9 cellular contexts compared by ENCODE assay signal in the genomic region with DNA sequence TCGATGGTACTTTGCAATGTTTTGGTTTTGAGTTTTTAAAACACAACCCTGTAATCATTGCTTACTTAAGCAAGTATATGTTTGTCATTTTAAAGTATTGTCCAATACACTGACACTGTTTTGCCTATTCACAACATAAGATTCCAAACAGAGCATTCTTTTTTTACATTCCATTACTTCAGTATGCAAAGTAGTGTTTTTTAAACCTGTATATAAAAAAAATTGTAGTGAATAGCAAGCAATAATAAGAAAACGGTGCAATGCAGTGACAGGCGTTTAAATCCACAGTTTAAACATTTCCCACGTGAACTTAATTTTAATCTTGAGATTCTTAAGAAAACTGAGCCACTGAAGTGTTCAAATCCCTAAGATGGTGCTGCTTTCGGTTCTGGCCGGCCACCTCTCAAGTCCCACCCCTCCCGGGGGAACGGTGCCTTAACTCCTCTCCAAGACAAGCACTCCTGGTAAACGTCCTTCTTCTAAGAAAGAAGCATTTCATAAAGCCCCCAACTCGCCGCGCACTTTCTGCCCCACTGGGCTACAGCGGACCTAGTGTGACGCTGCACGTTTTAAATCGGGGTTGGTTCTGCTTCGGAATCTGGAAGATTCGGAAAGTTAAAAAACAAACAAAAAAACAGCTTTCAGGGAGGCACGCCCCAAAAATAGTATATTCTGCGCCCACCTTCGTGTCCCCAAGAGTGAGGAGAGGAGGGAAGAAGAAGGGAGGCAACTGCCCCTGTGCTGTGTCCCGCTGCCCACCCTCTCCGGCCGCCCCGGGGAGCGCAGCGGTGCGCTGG. TPM values are rescaled to one million over a fixed set of nuclear protein-coding genes. Genes with fewer than 3 reads are reported as not detected.
DNase-seq lines count a peak whose midpoint lies in the region; ATAC-seq and TF ChIP-seq lines count a peak whose summit lies in the region.
"Had no signal": no experiment of that assay in that cellular context is flagged by ENCODE, and none has a peak within 500 bp of the region (broad histone marks: within the 10 kb centered on the region; RNA-seq: fewer than 3 reads in every experiment).

No MANE protein-coding gene starts in this region.

- H3K36me3 ChIP-seq in mesodermal cell (ENCODE audit: control insufficient read depth, insufficient read depth, low read length) (no peaks in the 10 kb centered on the region), urinary bladder (ENCODE audit: insufficient read depth) (no peaks in the 10 kb centered on the region)

- no peaks in the 10 kb centered on the region for H3K9me3 ChIP-seq in mesodermal cell (ENCODE audit: control insufficient read depth, low read length)

- H3K4me1 ChIP-seq in mesodermal cell (ENCODE audit: control insufficient read depth, insufficient read depth, low read length, poor library complexity, severe bottlenecking) (peaks cover 8% of the 10 kb centered on the region), urinary bladder (ENCODE audit: insufficient read depth) (peaks cover 2% of the 10 kb centered on the region)

- H3K27ac ChIP-seq in mesodermal cell (ENCODE audit: low read depth, low read length, severe bottlenecking) (no peak overlapping the region), urinary bladder (ENCODE audit: low read depth) (peak overlapping the region; percentile 70)

- H3K27ac Mint-ChIP-seq in activated T-cell treated with anti-CD3 and anti-CD28 coated beads, Interleukin-2, amount 50 U/mL, for 72 hours, result no peak overlapping the region
- H3K27ac Mint-ChIP-seq in activated T-cell treated with anti-CD3 and anti-CD28 coated beads, Interleukin-2, amount 50 U/mL, for 24 hours, result no peak overlapping the region
- no peak overlapping the region for H3K27ac Mint-ChIP-seq in endothelial cell (ENCODE audit: unreplicated experiment)
- H3K27ac Mint-ChIP-seq: CD8-positive, alpha-beta T cell had no signal

- 5 to 6% methylated on average over 15 of the region's 28 CpGs for WGBS in mesodermal cell (ENCODE audit: insufficient coverage in 2 of 2), 2 experiments
- WGBS in urinary bladder, result 6% methylated on average over 28 of the region's 28 CpGs

- H3K4me3 ChIP-seq in mesodermal cell (ENCODE audit: extremely low read depth, insufficient read depth, low read length, poor library complexity, severe bottlenecking) (peak overlapping the region; percentile 38), urinary bladder (ENCODE audit: low read depth, low read length) (peak overlapping the region; percentile 74)

- no peak for ATAC-seq in activated T-cell treated with anti-CD3 and anti-CD28 coated beads, Interleukin-2, amount 50 U/mL, for 72 hours (replicated peaks in 1 of 2)
- ATAC-seq in GM21423 (IDR thresholded peaks at IDR 0.05; ENCODE audit: unreplicated experiment), result no peak
- ATAC-seq: CD8-positive, alpha-beta T cell had no signal

- H3K9me3 Mint-ChIP-seq in activated T-cell treated with anti-CD3 and anti-CD28 coated beads, Interleukin-2, amount 50 U/mL, for 72 hours, result peaks cover 4 to 6% of the 10 kb centered on the region in 2 donors
- H3K9me3 Mint-ChIP-seq in activated T-cell treated with anti-CD3 and anti-CD28 coated beads, Interleukin-2, amount 50 U/mL, for 24 hours, result peaks cover 2% of the 10 kb centered on the region
- no peaks in the 10 kb centered on the region for H3K9me3 Mint-ChIP-seq in endothelial cell (ENCODE audit: unreplicated experiment)

- no peak for TF ChIP-seq CTCF in endothelial cell (IDR thresholded peaks at IDR 0.05; ENCODE audit: unreplicated experiment)

- peaks cover 7% of the 10 kb centered on the region for H3K4me1 Mint-ChIP-seq in activated T-cell treated with anti-CD3 and anti-CD28 coated beads, Interleukin-2, amount 50 U/mL, for 72 hours (ENCODE audit: low read depth)
- H3K4me1 Mint-ChIP-seq in activated T-cell treated with anti-CD3 and anti-CD28 coated beads, Interleukin-2, amount 50 U/mL, for 24 hours (ENCODE audit: low read depth), result peaks cover 3% of the 10 kb centered on the region
- peaks cover 3% of the 10 kb centered on the region for H3K4me1 Mint-ChIP-seq in endothelial cell (ENCODE audit: unreplicated experiment)

- DNase-seq in activated T-cell treated with anti-CD3 and anti-CD28 coated beads, Interleukin-2, amount 50 U/mL, for 72 hours, result no peak
- DNase-seq in activated T-cell treated with anti-CD3 and anti-CD28 coated beads, Interleukin-2, amount 50 U/mL, for 24 hours, result no peak
- DNase-seq in endothelial cell (ENCODE audit: low spot score) (peak; percentile 13), NCI-H1694 treated with DMSO at 0.1 percent for 48 hours (lab: John Stamatoyannopoulos, UW) (no peak), RPMI8226 (no peak)
- DNase-seq: CD8-positive, alpha-beta T cell had no signal

- peaks cover 2 to 4% of the 10 kb centered on the region in 2 donors for H3K36me3 Mint-ChIP-seq in activated T-cell treated with anti-CD3 and anti-CD28 coated beads, Interleukin-2, amount 50 U/mL, for 72 hours (ENCODE audit: insufficient read depth in 2 of 2)
- H3K36me3 Mint-ChIP-seq in activated T-cell treated with anti-CD3 and anti-CD28 coated beads, Interleukin-2, amount 50 U/mL, for 24 hours (ENCODE audit: low read depth), result no peaks in the 10 kb centered on the region
- peaks cover 3% of the 10 kb centered on the region for H3K36me3 Mint-ChIP-seq in endothelial cell (ENCODE audit: low read depth, unreplicated experiment)
- H3K36me3 Mint-ChIP-seq: CD8-positive, alpha-beta T cell had no signal

- H3K27me3 Mint-ChIP-seq in activated T-cell treated with anti-CD3 and anti-CD28 coated beads, Interleukin-2, amount 50 U/mL, for 72 hours (ENCODE audit: low read depth), result peaks cover 28% of the 10 kb centered on the region
- peaks cover 54% of the 10 kb centered on the region for H3K27me3 Mint-ChIP-seq in activated T-cell treated with anti-CD3 and anti-CD28 coated beads, Interleukin-2, amount 50 U/mL, for 24 hours
- H3K27me3 Mint-ChIP-seq in endothelial cell (ENCODE audit: unreplicated experiment), result peaks cover 22% of the 10 kb centered on the region

- H3K4me3 Mint-ChIP-seq in activated T-cell treated with anti-CD3 and anti-CD28 coated beads, Interleukin-2, amount 50 U/mL, for 72 hours, result peak overlapping the region; percentile 54 to 71
- H3K4me3 Mint-ChIP-seq in activated T-cell treated with anti-CD3 and anti-CD28 coated beads, Interleukin-2, amount 50 U/mL, for 24 hours, result no peak overlapping the region
- peak overlapping the region; percentile 91 for H3K4me3 Mint-ChIP-seq in endothelial cell (ENCODE audit: unreplicated experiment)
- H3K4me3 Mint-ChIP-seq: CD8-positive, alpha-beta T cell had no signal

RNA-seq across cellular contexts. Expression of gene PGR, which starts 2.9 kb away (rescaled TPM):
- not detected for total RNA-seq in activated T-cell treated with anti-CD3 and anti-CD28 coated beads, Interleukin-2, amount 50 U/mL, for 72 hours
- total RNA-seq in endothelial cell (ENCODE audit: unreplicated experiment) (not detected), urinary bladder (8.6 TPM)
- not detected for polyA plus RNA-seq in mesodermal cell (2013, experiment 1 of 2)
- polyA plus RNA-seq in mesodermal cell (2013, experiment 2 of 2), result not detected
- 1.7 TPM for polyA plus RNA-seq in urinary bladder
- total RNA-seq: CD8-positive, alpha-beta T cell had no signal
